8 cellular contexts compared by ENCODE assay signal in the genomic region with DNA sequence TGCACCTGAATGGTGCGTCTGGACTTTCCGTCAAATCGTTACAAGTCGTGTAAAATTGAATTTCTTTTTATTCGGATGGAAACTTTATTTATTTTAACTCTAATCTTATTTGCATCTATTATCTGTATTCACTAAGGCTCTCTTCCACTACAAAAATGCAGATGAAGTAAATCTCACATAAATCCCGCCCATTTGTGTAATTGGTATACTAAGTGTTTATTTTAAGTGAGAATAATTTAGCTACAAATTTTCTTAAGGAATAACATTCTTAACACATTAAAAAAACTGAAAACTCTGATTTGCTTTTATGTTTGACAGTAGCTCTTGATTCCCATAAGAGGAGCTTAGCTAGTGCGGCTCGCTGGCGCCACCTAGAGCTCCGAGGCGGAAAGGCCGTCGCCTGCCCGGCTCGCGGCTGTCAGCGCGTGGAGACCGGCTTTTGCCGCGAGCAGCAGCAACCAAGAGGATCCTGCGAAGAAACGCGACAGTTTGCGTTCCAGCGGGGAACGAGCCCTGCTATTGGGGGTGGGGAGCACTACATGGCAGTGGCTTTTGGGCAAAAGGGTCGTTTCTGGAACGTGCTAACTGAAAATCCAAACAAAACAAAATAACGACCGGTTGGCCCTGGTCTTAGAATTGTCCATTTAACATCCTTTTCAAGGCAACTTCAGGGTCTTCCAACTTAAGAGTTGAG. TPM values are rescaled to one million over a fixed set of nuclear protein-coding genes. Genes with fewer than 3 reads are reported as not detected.
DNase-seq lines count a peak whose midpoint lies in the region; ATAC-seq and TF ChIP-seq lines count a peak whose summit lies in the region.

No MANE protein-coding gene starts in this region.

- peaks cover 59% of the 10 kb centered on the region for H3K27me3 Mint-ChIP-seq in CD8-positive, alpha-beta T cell (ENCODE audit: low read depth)
- peaks cover 74% of the 10 kb centered on the region for H3K27me3 Mint-ChIP-seq in activated naive CD8-positive, alpha-beta T cell treated with anti-CD3 and anti-CD28 coated beads, Interleukin-2, amount 10 ng/mL, durations not matched to agents 7 days and 5 days

- no peak overlapping the region for H3K27ac Mint-ChIP-seq in CD8-positive, alpha-beta T cell
- H3K27ac Mint-ChIP-seq in activated naive CD8-positive, alpha-beta T cell treated with anti-CD3 and anti-CD28 coated beads, Interleukin-2, amount 10 ng/mL, durations not matched to agents 7 days and 5 days: no peak overlapping the region

- H3K9ac ChIP-seq in SU-DHL-6 (ENCODE audit: low read length): peak overlapping the region; percentile 30; the same call in 1 of the 2 replicates

- peaks cover 76% of the 10 kb centered on the region for H3K27me3 ChIP-seq in CD8-positive, alpha-beta T cell (ENCODE audit: insufficient read depth, low read length)
- no peaks in the 10 kb centered on the region for H3K27me3 ChIP-seq in SU-DHL-6 (ENCODE audit: low read length)
- peaks cover 0 to 80% (median 28%) of the 10 kb centered on the region in 3 donors for H3K27me3 ChIP-seq in psoas muscle (ENCODE audit: insufficient read depth in 3 of 3, low read length in 2 of 3)
- H3K27me3 ChIP-seq in uterus: peaks cover 67 to 77% of the 10 kb centered on the region in 2 donors

- POLR2A ChIA-PET in CD8-positive, alpha-beta T cell (lab: Charles Lee): interaction anchor here (1.0 to 1.4 kb wide), 2 partner anchors 15 to 892 kb away, joined by 3 to 4 read pairs; no protein-coding TSS in a partner anchor
- POLR2A ChIA-PET in activated naive CD8-positive, alpha-beta T cell treated with anti-CD3 and anti-CD28 coated beads, Interleukin-2, amount 10 ng/mL, durations not matched to agents 7 days and 5 days (lab: Charles Lee): interaction anchor here (0.6 kb wide), 1 partner anchor 1019 kb away, joined by 7 read pairs; no protein-coding TSS in a partner anchor

- no peaks in the 10 kb centered on the region for H3K36me3 ChIP-seq in CD8-positive, alpha-beta T cell (ENCODE audit: insufficient read depth, low read length)
- H3K36me3 ChIP-seq in SU-DHL-6 (ENCODE audit: low read length): no peaks in the 10 kb centered on the region
- no peaks in the 10 kb centered on the region for H3K36me3 ChIP-seq in psoas muscle (ENCODE audit: insufficient read depth in 1 of 2, low read depth in 1 of 2)
- H3K36me3 ChIP-seq in uterus: no peaks in the 10 kb centered on the region

- peak; percentile 70 for ATAC-seq in CD8-positive, alpha-beta T cell
- peak; percentile 71 for ATAC-seq in activated naive CD8-positive, alpha-beta T cell treated with anti-CD3 and anti-CD28 coated beads, Interleukin-2, amount 10 ng/mL, durations not matched to agents 7 days and 5 days (ENCODE audit: low read depth)
- peak; percentile 76 to 90 (median 82) for ATAC-seq in psoas muscle

- peak; percentile 98 for TF ChIP-seq CTCF in CD8-positive, alpha-beta T cell (IDR thresholded peaks at IDR 0.05)
- TF ChIP-seq CTCF in GM20000 (IDR thresholded peaks at IDR 0.05; ENCODE audit: extremely low read depth, missing control alignments): peak; percentile 98
- peak; percentile 94 for TF ChIP-seq CTCF in SU-DHL-6 (IDR thresholded peaks at IDR 0.05; ENCODE audit: insufficient read depth, low read length, poor library complexity, severe bottlenecking)
- peak; percentile 99 for TF ChIP-seq CTCF in psoas muscle (IDR thresholded peaks at IDR 0.05)
- TF ChIP-seq CTCF in uterus (IDR thresholded peaks at IDR 0.05): peak; percentile 86 to 98 (median 95)

- H3K4me1 Mint-ChIP-seq in CD8-positive, alpha-beta T cell (ENCODE audit: low read depth): peaks cover 36% of the 10 kb centered on the region
- peaks cover 33% of the 10 kb centered on the region for H3K4me1 Mint-ChIP-seq in activated naive CD8-positive, alpha-beta T cell treated with anti-CD3 and anti-CD28 coated beads, Interleukin-2, amount 10 ng/mL, durations not matched to agents 7 days and 5 days

- TF ChIP-seq POLR2A in uterus (IDR thresholded peaks at IDR 0.05): no peak

- DNase-seq in CD8-positive, alpha-beta T cell: peak; percentile 79 to 92 (median 85)
- DNase-seq in GM20000 (ENCODE audit: low spot score) (peak; percentile 92), LoVo (ENCODE audit: low spot score) (peak; percentile 78), cardiac septum (ENCODE audit: low spot score) (peak; percentile 94), psoas muscle (peak; percentile 80 to 94), uterus (peak; percentile 80 to 88)
- peak; percentile 92 for DNase-seq in activated naive CD8-positive, alpha-beta T cell treated with anti-CD3 and anti-CD28 coated beads, Interleukin-2, amount 10 ng/mL, durations not matched to agents 7 days and 5 days

- H3K4me1 ChIP-seq in CD8-positive, alpha-beta T cell (ENCODE audit: insufficient read depth, low read length): peaks cover 48% of the 10 kb centered on the region
- H3K4me1 ChIP-seq in psoas muscle (peaks cover 18% of the 10 kb centered on the region), uterus (peaks cover 0 to 13% of the 10 kb centered on the region in 2 donors)

- intact Hi-C loops in CD8-positive, alpha-beta T cell (cut with DNase I, micrococcal nuclease): loop anchor here (1.0 to 10.0 kb wide), 15 partner anchors 12 to 1736 kb away; partner anchors contain the start of gene OLA1 (in 1 of the 2)
- intact Hi-C loops in cardiac septum (cut with DNase I): loop anchor here (2.0 to 10.0 kb wide), 4 partner anchors 307 to 933 kb away; no protein-coding TSS in a partner anchor
- intact Hi-C loops in psoas muscle (cut with DNase I): loop anchor here (1.0 to 10.0 kb wide), 4 partner anchors 183 to 939 kb away; no protein-coding TSS in a partner anchor
- intact Hi-C loops in uterus (cut with DNase I; ENCODE audit: low total_unique reads): loop anchor here (5.0 kb wide), 1 partner anchor 939 kb away; no protein-coding TSS in a partner anchor

- WGBS in psoas muscle, 3 donors: 5 to 7% (median 6%) methylated on average over 31 of the region's 31 CpGs

- peak overlapping the region; percentile 58 for H3K4me2 ChIP-seq in SU-DHL-6 (ENCODE audit: low read depth, low read length, poor library complexity, severe bottlenecking)

- H3K9me3 ChIP-seq in CD8-positive, alpha-beta T cell (ENCODE audit: low read length): no peaks in the 10 kb centered on the region
- H3K9me3 ChIP-seq in SU-DHL-6 (ENCODE audit: insufficient read depth, low read length): no peaks in the 10 kb centered on the region
- H3K9me3 ChIP-seq in psoas muscle: no peaks in the 10 kb centered on the region
- H3K9me3 ChIP-seq in uterus: no peaks in the 10 kb centered on the region

- peaks cover 12% of the 10 kb centered on the region; the same call in 1 of the 2 replicates for H3F3A ChIP-seq in SU-DHL-6 (ENCODE audit: insufficient read depth)

- peak overlapping the region; percentile 84 for H2AFZ ChIP-seq in SU-DHL-6 (ENCODE audit: low read depth, low read length, severe bottlenecking)

- H3K9me2 ChIP-seq in SU-DHL-6 (replicated peaks; ENCODE audit: insufficient read depth, low read length): no peaks in the 10 kb centered on the region

- H3K9me3 Mint-ChIP-seq in CD8-positive, alpha-beta T cell: no peaks in the 10 kb centered on the region
- no peaks in the 10 kb centered on the region for H3K9me3 Mint-ChIP-seq in activated naive CD8-positive, alpha-beta T cell treated with anti-CD3 and anti-CD28 coated beads, Interleukin-2, amount 10 ng/mL, durations not matched to agents 7 days and 5 days

- no peaks in the 10 kb centered on the region for H3K36me3 Mint-ChIP-seq in CD8-positive, alpha-beta T cell
- peaks cover 3% of the 10 kb centered on the region for H3K36me3 Mint-ChIP-seq in activated naive CD8-positive, alpha-beta T cell treated with anti-CD3 and anti-CD28 coated beads, Interleukin-2, amount 10 ng/mL, durations not matched to agents 7 days and 5 days

- H3K4me3 ChIP-seq in CD8-positive, alpha-beta T cell (ENCODE audit: low read depth, low read length): no peak overlapping the region
- H3K4me3 ChIP-seq in SU-DHL-6 (ENCODE audit: insufficient read depth, low read length, poor library complexity, severe bottlenecking) (peak overlapping the region; percentile 9), psoas muscle (peak overlapping the region; percentile 47), uterus (no peak overlapping the region)

- no peak overlapping the region for H3K27ac ChIP-seq in CD8-positive, alpha-beta T cell (ENCODE audit: low read depth, low read length)
- no peak overlapping the region for H3K27ac ChIP-seq in SU-DHL-6 (ENCODE audit: low read depth, low read length)
- no peak overlapping the region for H3K27ac ChIP-seq in psoas muscle
- no peak overlapping the region for H3K27ac ChIP-seq in uterus

- no peaks in the 10 kb centered on the region for H4K20me1 ChIP-seq in SU-DHL-6 (ENCODE audit: low read depth, low read length)

- CTCF ChIA-PET in CD8-positive, alpha-beta T cell (lab: Charles Lee): interaction anchor here (0.6 to 4.7 kb wide), 20 partner anchors 9 to 1314 kb away, joined by 3 to 48 read pairs (median 5); no protein-coding TSS in a partner anchor

- H3K79me2 ChIP-seq in SU-DHL-6 (ENCODE audit: insufficient read depth, low read length): no peaks in the 10 kb centered on the region

- peak overlapping the region; percentile 69 for H3K4me3 Mint-ChIP-seq in CD8-positive, alpha-beta T cell
- H3K4me3 Mint-ChIP-seq in activated naive CD8-positive, alpha-beta T cell treated with anti-CD3 and anti-CD28 coated beads, Interleukin-2, amount 10 ng/mL, durations not matched to agents 7 days and 5 days: peak overlapping the region; percentile 80

RNA-seq across cellular contexts. Expression of gene SP9, which starts 6.7 kb away (rescaled TPM):
- total RNA-seq in CD8-positive, alpha-beta T cell: not detected
- total RNA-seq in activated naive CD8-positive, alpha-beta T cell treated with anti-CD3 and anti-CD28 coated beads, Interleukin-2, amount 10 ng/mL, durations not matched to agents 7 days and 5 days: not detected
- not detected for total RNA-seq in cardiac septum
- under 1 TPM in 2 of 4 donors, not detected in 2; 0.58 to 0.95 TPM for total RNA-seq in psoas muscle
- under 1 TPM in 2 of 3 donors, not detected in 1; 0.03 to 0.14 TPM for polyA plus RNA-seq in psoas muscle
- not detected for total RNA-seq in uterus

RNA-seq across cellular contexts. Expression of gene SCRN3, which starts 54.1 kb away (rescaled TPM):
- total RNA-seq in CD8-positive, alpha-beta T cell: 1 to 10 TPM; 5.9 to 7.3 TPM
- total RNA-seq in activated naive CD8-positive, alpha-beta T cell treated with anti-CD3 and anti-CD28 coated beads, Interleukin-2, amount 10 ng/mL, durations not matched to agents 7 days and 5 days: 10 to 100 TPM; 17.5 to 19.6 TPM
- total RNA-seq in cardiac septum: 39.4 TPM
- 10 to 100 TPM; 22.5 to 44.4 (median 31.2) TPM for total RNA-seq in psoas muscle
- 10 to 100 TPM in 2 of 3 donors, 1 to 10 TPM in 1; 9.1 to 33.2 (median 11.0) TPM for polyA plus RNA-seq in psoas muscle
- total RNA-seq in uterus: 10 to 100 TPM in 3 of 4 donors, 1 to 10 TPM in 1; 2.6 to 46.8 (median 16.2) TPM

Comparison
In these comparisons a context has a peak if more than half of its experiments do, and no peak if none do; other contexts are left out.
1. H3K4me3 ChIP-seq: peak in SU-DHL-6 (single experiment) and psoas muscle (single experiment); none in CD8-positive, alpha-beta T cell (single experiment) and uterus (0 of 2).
2. Peak in every context shown above with its lines, with median percentiles within 50 percentile points of each other: ATAC-seq, DNase-seq and CTCF ChIP-seq.